ENCODE assay signal across 8 cellular contexts in genomic region chr5:179166886-179167841, GRCh38.
DNase-seq lines count a peak whose midpoint lies in the region; ATAC-seq and TF ChIP-seq lines count a peak whose summit lies in the region.

No MANE protein-coding gene starts in this region.

- no peak overlapping the region for H3K27ac Mint-ChIP-seq in naive B cell

- H3K4me1 Mint-ChIP-seq in naive B cell: peaks cover 0 to 6% (median 3%) of the 10 kb centered on the region in 3 donors

- no peak overlapping the region for H3K27ac ChIP-seq in ACC112 (ENCODE audit: low read depth, low read length)
- no peak overlapping the region for H3K27ac ChIP-seq in esophagus muscularis mucosa (replicated peaks in 1 of 4)

- WGBS in esophagus muscularis mucosa: 29% methylated on average over 14 of the region's 67 CpGs

- no peaks in the 10 kb centered on the region for H3K36me3 Mint-ChIP-seq in naive B cell

- H3K4me1 ChIP-seq in ACC112 (ENCODE audit: control insufficient read depth, insufficient read depth, low read length, unreplicated experiment): peaks cover 3% of the 10 kb centered on the region
- peaks cover 3 to 19% (median 16%) of the 10 kb centered on the region in 4 donors for H3K4me1 ChIP-seq in esophagus muscularis mucosa

- TF ChIP-seq POLR2A in esophagus muscularis mucosa (IDR thresholded peaks at IDR 0.05; ENCODE audit: low read depth): no peak

- intact Hi-C loops in esophagus muscularis mucosa (cut with DNase I): loop anchor here (1.0 to 5.0 kb wide), 2 partner anchors 235 to 327 kb away; no protein-coding TSS in a partner anchor

- TF ChIP-seq EP300 in esophagus muscularis mucosa (IDR thresholded peaks at IDR 0.05): no peak

- peaks cover 11% of the 10 kb centered on the region; the same call in 1 of the 2 replicates for H3K36me3 ChIP-seq in ACC112 (ENCODE audit: insufficient read depth, low read length)
- H3K36me3 ChIP-seq in esophagus muscularis mucosa: no peaks in the 10 kb centered on the region

- peaks cover under 1 to 4% (median 3%) of the 10 kb centered on the region in 7 donors for H3K9me3 Mint-ChIP-seq in naive B cell

- no peak overlapping the region for H2AFZ ChIP-seq in ACC112 (ENCODE audit: low read length, unreplicated experiment)

- H3K27me3 ChIP-seq in ACC112 (ENCODE audit: insufficient read depth, low read length): no peaks in the 10 kb centered on the region
- no peaks in the 10 kb centered on the region for H3K27me3 ChIP-seq in esophagus muscularis mucosa

- H3K4me3 ChIP-seq in ACC112 (ENCODE audit: low read depth, low read length) (peak overlapping the region; percentile 61), esophagus muscularis mucosa (peak overlapping the region; percentile 37 to 43 (median 40))

- peaks cover 0 to 7% (median 0%) of the 10 kb centered on the region in 4 donors for H3K9me3 ChIP-seq in esophagus muscularis mucosa

- peaks cover 6 to 33% (median 16%) of the 10 kb centered on the region in 3 donors for H3K27me3 Mint-ChIP-seq in naive B cell

- ATAC-seq in GM18909 (IDR thresholded peaks at IDR 0.05; ENCODE audit: poor library complexity, unreplicated experiment): peak; percentile 74
- peak; percentile 87 to 94 for ATAC-seq in naive B cell (ENCODE audit: low read depth in 2 of 2)

- TF ChIP-seq CTCF in esophagus muscularis mucosa (IDR thresholded peaks at IDR 0.05): peak; percentile 89 to 99 (median 98)

- peak overlapping the region in 7 of 8 donors; percentile 37 to 79 (median 51) for H3K4me3 Mint-ChIP-seq in naive B cell

- DNase-seq in NAMALWA (ENCODE audit: low spot score) (peak; percentile 59), activated T-cell treated with anti-CD3 and anti-CD28 coated beads for 1 hour (ENCODE audit: low read depth) (peak; percentile 54), esophagus muscularis mucosa (ENCODE audit: extremely low spot score) (no peak), naive B cell (peak; percentile 60), SIG-M5 treated with dmso at 0.1 percent for 504 hours (lab: John Stamatoyannopoulos, UW; ENCODE audit: unreplicated experiment) (no peak)
- DNase-seq in stimulated activated CD8-positive, alpha-beta memory T cell treated with anti-CD3 and anti-CD28 coated beads, Interleukin-7, amount 100 ng/mL, for 48 hours (ENCODE audit: extremely low read depth in 1 of 2, low read depth in 1 of 2): peak; percentile 21 to 46

- H3K79me2 ChIP-seq in ACC112 (ENCODE audit: control insufficient read depth, insufficient read depth, low read length, unreplicated experiment): no peaks in the 10 kb centered on the region

Comparison
In these comparisons a context has a peak if more than half of its experiments do, and no peak if none do; other contexts are left out.
1. DNase-seq: peak in NAMALWA (single experiment), activated T-cell treated with anti-CD3 and anti-CD28 coated beads for 1 hour (single experiment), naive B cell (single experiment) and stimulated activated CD8-positive, alpha-beta memory T cell treated with anti-CD3 and anti-CD28 coated beads, Interleukin-7, amount 100 ng/mL, for 48 hours (2 of 2); none in esophagus muscularis mucosa (single experiment) and SIG-M5 treated with dmso at 0.1 percent for 504 hours (single experiment).